In the genomic region with DNA sequence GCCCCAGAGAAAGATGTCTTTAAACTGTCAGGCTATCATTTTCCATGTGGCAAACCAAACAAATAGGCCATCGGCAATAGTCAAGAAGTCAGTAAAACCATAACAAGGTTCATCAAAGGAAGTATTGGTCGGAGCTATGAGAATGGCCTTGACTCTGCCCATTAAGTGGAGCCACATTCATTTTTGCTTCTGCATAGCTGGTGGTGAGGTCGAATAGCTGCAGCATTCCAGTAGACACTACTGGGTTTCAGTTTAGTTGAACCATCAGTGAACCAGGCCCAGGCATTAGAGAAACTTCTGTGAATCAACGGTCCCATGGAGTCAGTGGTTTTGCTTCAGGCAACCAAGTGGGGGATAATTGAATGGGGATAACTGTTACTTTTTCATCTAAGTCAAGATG, we compare ENCODE assay signal across 19 cellular contexts.
"Had no signal": no experiment of that assay in that cellular context is flagged by ENCODE, and none has a peak within 500 bp of the region (broad histone marks: within the 10 kb centered on the region; RNA-seq: fewer than 3 reads in every experiment).

No MANE protein-coding gene starts in this region.

- H3K9me3 ChIP-seq: MG63 had no signal

- H3K36me3 ChIP-seq: MG63 had no signal

- H3K27me3 ChIP-seq: MG63 had no signal

- DNase-seq: IMR-90, Karpas-422, KG1, MG63, NCI-H1092, NCI-H1436, NCI-H187, NCI-H2029, NCI-H2081 treated with DMSO at 0.1 percent for 48 hours, NCI-H2171, NCI-H226, NCI-H446, NCI-H524 treated with DMSO at 0.1 percent for 48 hours, NCI-H774, SHP77, T-helper 1 cell had no signal

- H3K4me3 ChIP-seq: MG63 had no signal

- ATAC-seq: SK-N-SH treated with all-trans-retinoic acid at 6 μM for 48 hours had no signal

- FAIRE-seq: RCC 7860 had no signal

- H3K27ac ChIP-seq: RWPE1 had no signal
